In genomic region chr17:9256944-9257629, GRCh38 we compare ENCODE assay signal across 1 cellular context.
TF ChIP-seq lines count a peak whose summit lies in the region.

No MANE protein-coding gene starts in this region.

TF ChIP-seq in GM23338, 12 proteins besides CTCF, POLR2A, EP300 and RAD21 (continued from another document):
- TF ChIP-seq, protein P1, sequence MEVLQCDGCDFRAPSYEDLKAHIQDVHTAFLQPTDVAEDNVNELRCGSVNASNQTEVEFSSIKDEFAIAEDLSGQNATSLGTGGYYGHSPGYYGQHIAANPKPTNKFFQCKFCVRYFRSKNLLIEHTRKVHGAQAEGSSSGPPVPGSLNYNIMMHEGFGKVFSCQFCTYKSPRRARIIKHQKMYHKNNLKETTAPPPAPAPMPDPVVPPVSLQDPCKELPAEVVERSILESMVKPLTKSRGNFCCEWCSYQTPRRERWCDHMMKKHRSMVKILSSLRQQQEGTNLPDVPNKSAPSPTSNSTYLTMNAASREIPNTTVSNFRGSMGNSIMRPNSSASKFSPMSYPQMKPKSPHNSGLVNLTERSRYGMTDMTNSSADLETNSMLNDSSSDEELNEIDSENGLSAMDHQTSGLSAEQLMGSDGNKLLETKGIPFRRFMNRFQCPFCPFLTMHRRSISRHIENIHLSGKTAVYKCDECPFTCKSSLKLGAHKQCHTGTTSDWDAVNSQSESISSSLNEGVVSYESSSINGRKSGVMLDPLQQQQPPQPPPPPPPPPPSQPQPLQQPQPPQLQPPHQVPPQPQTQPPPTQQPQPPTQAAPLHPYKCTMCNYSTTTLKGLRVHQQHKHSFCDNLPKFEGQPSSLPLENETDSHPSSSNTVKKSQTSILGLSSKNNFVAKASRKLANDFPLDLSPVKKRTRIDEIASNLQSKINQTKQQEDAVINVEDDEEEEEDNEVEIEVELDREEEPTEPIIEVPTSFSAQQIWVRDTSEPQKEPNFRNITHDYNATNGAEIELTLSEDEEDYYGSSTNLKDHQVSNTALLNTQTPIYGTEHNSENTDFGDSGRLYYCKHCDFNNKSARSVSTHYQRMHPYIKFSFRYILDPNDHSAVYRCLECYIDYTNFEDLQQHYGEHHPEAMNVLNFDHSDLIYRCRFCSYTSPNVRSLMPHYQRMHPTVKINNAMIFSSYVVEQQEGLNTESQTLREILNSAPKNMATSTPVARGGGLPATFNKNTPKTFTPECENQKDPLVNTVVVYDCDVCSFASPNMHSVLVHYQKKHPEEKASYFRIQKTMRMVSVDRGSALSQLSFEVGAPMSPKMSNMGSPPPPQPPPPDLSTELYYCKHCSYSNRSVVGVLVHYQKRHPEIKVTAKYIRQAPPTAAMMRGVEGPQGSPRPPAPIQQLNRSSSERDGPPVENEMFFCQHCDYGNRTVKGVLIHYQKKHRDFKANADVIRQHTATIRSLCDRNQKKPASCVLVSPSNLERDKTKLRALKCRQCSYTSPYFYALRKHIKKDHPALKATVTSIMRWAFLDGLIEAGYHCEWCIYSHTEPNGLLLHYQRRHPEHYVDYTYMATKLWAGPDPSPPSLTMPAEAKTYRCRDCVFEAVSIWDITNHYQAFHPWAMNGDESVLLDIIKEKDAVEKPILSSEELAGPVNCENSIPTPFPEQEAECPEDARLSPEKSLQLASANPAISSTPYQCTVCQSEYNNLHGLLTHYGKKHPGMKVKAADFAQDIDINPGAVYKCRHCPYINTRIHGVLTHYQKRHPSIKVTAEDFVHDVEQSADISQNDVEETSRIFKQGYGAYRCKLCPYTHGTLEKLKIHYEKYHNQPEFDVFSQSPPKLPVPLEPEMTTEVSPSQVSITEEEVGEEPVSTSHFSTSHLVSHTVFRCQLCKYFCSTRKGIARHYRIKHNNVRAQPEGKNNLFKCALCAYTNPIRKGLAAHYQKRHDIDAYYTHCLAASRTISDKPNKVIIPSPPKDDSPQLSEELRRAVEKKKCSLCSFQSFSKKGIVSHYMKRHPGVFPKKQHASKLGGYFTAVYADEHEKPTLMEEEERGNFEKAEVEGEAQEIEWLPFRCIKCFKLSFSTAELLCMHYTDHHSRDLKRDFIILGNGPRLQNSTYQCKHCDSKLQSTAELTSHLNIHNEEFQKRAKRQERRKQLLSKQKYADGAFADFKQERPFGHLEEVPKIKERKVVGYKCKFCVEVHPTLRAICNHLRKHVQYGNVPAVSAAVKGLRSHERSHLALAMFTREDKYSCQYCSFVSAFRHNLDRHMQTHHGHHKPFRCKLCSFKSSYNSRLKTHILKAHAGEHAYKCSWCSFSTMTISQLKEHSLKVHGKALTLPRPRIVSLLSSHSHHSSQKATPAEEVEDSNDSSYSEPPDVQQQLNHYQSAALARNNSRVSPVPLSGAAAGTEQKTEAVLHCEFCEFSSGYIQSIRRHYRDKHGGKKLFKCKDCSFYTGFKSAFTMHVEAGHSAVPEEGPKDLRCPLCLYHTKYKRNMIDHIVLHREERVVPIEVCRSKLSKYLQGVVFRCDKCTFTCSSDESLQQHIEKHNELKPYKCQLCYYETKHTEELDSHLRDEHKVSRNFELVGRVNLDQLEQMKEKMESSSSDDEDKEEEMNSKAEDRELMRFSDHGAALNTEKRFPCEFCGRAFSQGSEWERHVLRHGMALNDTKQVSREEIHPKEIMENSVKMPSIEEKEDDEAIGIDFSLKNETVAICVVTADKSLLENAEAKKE (CRISPR knock-in tag; IDR thresholded peaks at IDR 0.05), result no peak
- TF ChIP-seq NANOG (IDR thresholded peaks at IDR 0.05; ENCODE audit: borderline replicate concordance) (no peak), ZNF331 (CRISPR knock-in tag; IDR thresholded peaks at IDR 0.05; ENCODE audit: low read depth) (no peak), CREB1 (CRISPR knock-in tag; IDR thresholded peaks at IDR 0.05; ENCODE audit: low read depth) (no peak), ZNF114 (CRISPR knock-in tag; IDR thresholded peaks at IDR 0.05) (no peak), EZH2phosphoT487 (IDR thresholded peaks at IDR 0.05; ENCODE audit: unreplicated experiment) (no peak), JUNB (IDR thresholded peaks at IDR 0.05; ENCODE audit: unreplicated experiment) (no peak), EZH2 (IDR thresholded peaks at IDR 0.05; ENCODE audit: low read depth, unreplicated experiment) (no peak), REST (IDR thresholded peaks at IDR 0.05; ENCODE audit: unreplicated experiment) (no peak)
